ENCODE assay signal across 8 cellular contexts in genomic region chr1:174258148-174258550, GRCh38.
DNase-seq lines count a peak whose midpoint lies in the region; ATAC-seq, FAIRE-seq and TF ChIP-seq lines count a peak whose summit lies in the region.

No MANE protein-coding gene starts in this region.

- peaks cover 0 to 5% (median under 1%) of the 10 kb centered on the region in 4 donors for H3K4me1 Mint-ChIP-seq in naive thymus-derived CD8-positive, alpha-beta T cell

- H3K36me3 ChIP-seq in endothelial cell of umbilical vein (ENCODE audit: control insufficient read depth in 2 of 2, extremely low read depth in 1 of 2, insufficient read depth in 2 of 2, low read length in 2 of 2): no peaks in the 10 kb centered on the region

- no peak overlapping the region for H2AFZ ChIP-seq in endothelial cell of umbilical vein (ENCODE audit: low read depth, low read length)

- H3K36me3 Mint-ChIP-seq in naive thymus-derived CD8-positive, alpha-beta T cell: peaks cover 0 to 26% (median 26%) of the 10 kb centered on the region in 3 donors

- BruUV-seq in endothelial cell of umbilical vein (replicated peaks; lab: Mats Ljungman, UMichigan): no TSS peak

- no peaks in the 10 kb centered on the region for H3K9me3 Mint-ChIP-seq in naive thymus-derived CD8-positive, alpha-beta T cell

- H3K9me1 ChIP-seq in endothelial cell of umbilical vein (replicated peaks; ENCODE audit: control insufficient read depth, extremely low read depth, insufficient read depth, low read length): no peaks in the 10 kb centered on the region

- H3K9ac ChIP-seq in endothelial cell of umbilical vein (replicated peaks; ENCODE audit: extremely low read depth, insufficient read depth, low read length): no peak overlapping the region

- H3K9me3 ChIP-seq in endothelial cell of umbilical vein (replicated peaks; ENCODE audit: control insufficient read depth, insufficient read depth, low read length): no peaks in the 10 kb centered on the region

- TF ChIP-seq POLR2A in endothelial cell of umbilical vein (IDR thresholded peaks at IDR 0.05; ENCODE audit: low read depth, low read length): no peak

- no peaks in the 10 kb centered on the region for H3K27me3 ChIP-seq in endothelial cell of umbilical vein (ENCODE audit: control insufficient read depth in 2 of 2, insufficient read depth in 2 of 2, low read length in 2 of 2)

- intact Hi-C loops in endothelial cell of umbilical vein (cut with micrococcal nuclease): loop anchor here (1.0 to 5.0 kb wide), 2 partner anchors 486 to 724 kb away; no protein-coding TSS in a partner anchor

- ATAC-seq in naive thymus-derived CD8-positive, alpha-beta T cell: peak; percentile 37 to 45
- ATAC-seq in HG03196 (IDR thresholded peaks at IDR 0.05; ENCODE audit: unreplicated experiment): no peak
- ATAC-seq in HG03439 (IDR thresholded peaks at IDR 0.05; ENCODE audit: unreplicated experiment): no peak

- POLR2A ChIA-PET in endothelial cell of umbilical vein (lab: Charles Lee): no interaction called here
- POLR2A ChIA-PET in naive thymus-derived CD8-positive, alpha-beta T cell (lab: Charles Lee): no interaction called here

- no peak overlapping the region for H3K4me3 ChIP-seq in WI38 (ENCODE audit: low read depth, low read length)
- H3K4me3 ChIP-seq in endothelial cell of umbilical vein (replicated peaks in 1 of 3; ENCODE audit: insufficient read depth in 1 of 3, low read depth in 1 of 3, low read length in 3 of 3): no peak overlapping the region

- TF ChIP-seq CTCF in WI38 (IDR thresholded peaks at IDR 0.05; ENCODE audit: low read depth, low read length) (peak; percentile 21; the same call in 1 of the 2 replicates), endothelial cell of umbilical vein (IDR thresholded peaks at IDR 0.05; ENCODE audit: extremely low read depth in 1 of 2, insufficient read depth in 1 of 2, low read depth in 1 of 2, low read length in 2 of 2) (peak; percentile 35 to 37)

- H3K27ac Mint-ChIP-seq in naive thymus-derived CD8-positive, alpha-beta T cell: no peak overlapping the region

- DNase-seq in GM04504 (ENCODE audit: low read depth) (peak; percentile 10), NCI-H2107 (lab: John Stamatoyannopoulos, UW) (peak; percentile 5), endothelial cell of umbilical vein (ENCODE audit: low read depth, low spot score) (peak; percentile 53)
- peak in 9 of 10 donors; percentile 4 to 68 (median 35) for DNase-seq in naive thymus-derived CD8-positive, alpha-beta T cell

- CTCF ChIA-PET in endothelial cell of umbilical vein (lab: Charles Lee): interaction anchor here (1.0 to 3.2 kb wide), 4 partner anchors 9 to 497 kb away, joined by 3 to 51 read pairs (median 21); no protein-coding TSS in a partner anchor

- H3K4me2 ChIP-seq in endothelial cell of umbilical vein (ENCODE audit: insufficient read depth, low read length): no peak overlapping the region

- dilution Hi-C loops in endothelial cell of umbilical vein (cut with MboI; ENCODE audit: extremely low pct_ligation_motif_present, low sequenced_read_pairs): no loop called here

- no peaks in the 10 kb centered on the region for H4K20me1 ChIP-seq in endothelial cell of umbilical vein (replicated peaks; ENCODE audit: control insufficient read depth, extremely low read depth, insufficient read depth, low read length)

- H3K79me2 ChIP-seq in endothelial cell of umbilical vein (ENCODE audit: control insufficient read depth, insufficient read depth, low read length): no peaks in the 10 kb centered on the region

- H3K27ac ChIP-seq in endothelial cell of umbilical vein (ENCODE audit: insufficient read depth, low read depth, low read length): no peak overlapping the region

- H3K4me3 Mint-ChIP-seq in naive thymus-derived CD8-positive, alpha-beta T cell: no peak overlapping the region

- peak; percentile 85 for FAIRE-seq in A204.1 (lab: Jason Lieb, UNC)
- FAIRE-seq in endothelial cell of umbilical vein (lab: Jason Lieb, UNC): peak; percentile 59

- H3K27me3 Mint-ChIP-seq in naive thymus-derived CD8-positive, alpha-beta T cell: no peaks in the 10 kb centered on the region

- H3K4me1 ChIP-seq in endothelial cell of umbilical vein (ENCODE audit: control insufficient read depth, extremely low read depth, insufficient read depth, low read length): no peaks in the 10 kb centered on the region

TF ChIP-seq in endothelial cell of umbilical vein, 7 proteins besides CTCF, POLR2A, EP300 and RAD21:
- no peak for TF ChIP-seq MAX (IDR thresholded peaks at IDR 0.05; ENCODE audit: insufficient read depth, insufficient read length)
- TF ChIP-seq JUN (IDR thresholded peaks at IDR 0.05; ENCODE audit: borderline replicate concordance, insufficient read depth, insufficient read length, low read depth): no peak
- TF ChIP-seq EZH2 (IDR thresholded peaks at IDR 0.05; ENCODE audit: borderline replicate concordance, low read depth, low read length, severe bottlenecking): no peak
- no peak for TF ChIP-seq MYC (IDR thresholded peaks at IDR 0.05; ENCODE audit: low read depth, low read length)
- TF ChIP-seq GATA2 (IDR thresholded peaks at IDR 0.05; ENCODE audit: insufficient read depth, insufficient read length, low read depth, low read length): no peak
- TF ChIP-seq FOS (IDR thresholded peaks at IDR 0.05; ENCODE audit: borderline replicate concordance, insufficient read depth, low read length): no peak
- no peak for TF ChIP-seq POLR2AphosphoS5 (IDR thresholded peaks at IDR 0.05; ENCODE audit: insufficient read depth, low read depth, low read length)

Comparison
In these comparisons a context has a peak if more than half of its experiments do, and no peak if none do; other contexts are left out.
1. ATAC-seq: peak in naive thymus-derived CD8-positive, alpha-beta T cell (2 of 2); none in HG03196 (single experiment) and HG03439 (single experiment).
2. Peak in every context shown above with its lines, with median percentiles within 50 percentile points of each other: DNase-seq.